In genomic region chr2:216702756-216703155, GRCh38 we compare ENCODE assay signal across 26 cellular contexts. TPM values are rescaled to one million over a fixed set of nuclear protein-coding genes. Genes with fewer than 3 reads are reported as not detected.
"Had no signal": no experiment of that assay in that cellular context is flagged by ENCODE, and none has a peak within 500 bp of the region (broad histone marks: within the 10 kb centered on the region; RNA-seq: fewer than 3 reads in every experiment).

No MANE protein-coding gene starts in this region.

- H3K27me3 ChIP-seq: gastroesophageal sphincter, hepatocyte, ovary, right lobe of liver, testis had no signal

- ATAC-seq: esophagus mucosa; gastroesophageal sphincter; heart left ventricle; left lobe of liver; mucosa of descending colon; naive thymus-derived CD4-positive, alpha-beta T cell; right lobe of liver; stimulated activated memory B cell treated with anti-CD40 and anti-IgM and Interleukin-4, amounts not matched to agents 10 μg/mL and 1 μg/mL and 100 μg/mL, for 72 hours; stimulated activated naive CD8-positive, alpha-beta T cell treated with anti-CD3 and anti-CD28 coated beads, Interleukin-15, Interleukin-2, amounts not matched to agents 100 U/mL and 50 U/mL, for 24 hours had no signal

- DNase-seq: central memory CD4-positive, alpha-beta T cell; effector CD8-positive, alpha-beta T cell; endodermal cell; foreskin fibroblast; heart left ventricle; kidney; mucosa of descending colon; naive thymus-derived CD4-positive, alpha-beta T cell; occipital lobe; ovary; posterior cingulate gyrus; right lobe of liver; spleen; stimulated activated CD4-positive, alpha-beta T cell treated with anti-CD3 and anti-CD28 coated beads, Interleukin-4, amount 100 ng/mL, for 4 hours; stimulated activated naive CD8-positive, alpha-beta T cell treated with anti-CD3 and anti-CD28 coated beads, Interleukin-15, Interleukin-2, amounts not matched to agents 100 U/mL and 50 U/mL, for 24 hours; substantia nigra; testis; transverse colon had no signal

- H3K4me2 ChIP-seq: hepatocyte had no signal

- H3K4me3 ChIP-seq: gastroesophageal sphincter, heart left ventricle, hepatocyte, lung, mucosa of descending colon, ovary, right lobe of liver, skin epidermis, spleen, testis, transverse colon had no signal

- H3K9me3 ChIP-seq: gastroesophageal sphincter, mucosa of descending colon, ovary, right lobe of liver, spleen, testis, transverse colon had no signal

- H2AFZ ChIP-seq: hepatocyte had no signal

- H3K27ac ChIP-seq: epithelial cell of prostate, gastroesophageal sphincter, hepatocyte, ovary, right lobe of liver, skin epidermis, spleen, testis had no signal

- H3K79me2 ChIP-seq: hepatocyte had no signal

- H3K36me3 ChIP-seq: gastroesophageal sphincter, heart left ventricle, ovary, right lobe of liver, spleen, transverse colon had no signal

- H3K4me1 ChIP-seq: right lobe of liver, testis had no signal

RNA-seq across cellular contexts. Expression of gene IGFBP5, which starts 7.4 kb away (rescaled TPM):
- total RNA-seq: naive thymus-derived CD4-positive, alpha-beta T cell had no signal
- polyA plus RNA-seq: naive thymus-derived CD4-positive, alpha-beta T cell had no signal
